Comparison of ENCODE assay signal across 13 cellular contexts in the genomic region with DNA sequence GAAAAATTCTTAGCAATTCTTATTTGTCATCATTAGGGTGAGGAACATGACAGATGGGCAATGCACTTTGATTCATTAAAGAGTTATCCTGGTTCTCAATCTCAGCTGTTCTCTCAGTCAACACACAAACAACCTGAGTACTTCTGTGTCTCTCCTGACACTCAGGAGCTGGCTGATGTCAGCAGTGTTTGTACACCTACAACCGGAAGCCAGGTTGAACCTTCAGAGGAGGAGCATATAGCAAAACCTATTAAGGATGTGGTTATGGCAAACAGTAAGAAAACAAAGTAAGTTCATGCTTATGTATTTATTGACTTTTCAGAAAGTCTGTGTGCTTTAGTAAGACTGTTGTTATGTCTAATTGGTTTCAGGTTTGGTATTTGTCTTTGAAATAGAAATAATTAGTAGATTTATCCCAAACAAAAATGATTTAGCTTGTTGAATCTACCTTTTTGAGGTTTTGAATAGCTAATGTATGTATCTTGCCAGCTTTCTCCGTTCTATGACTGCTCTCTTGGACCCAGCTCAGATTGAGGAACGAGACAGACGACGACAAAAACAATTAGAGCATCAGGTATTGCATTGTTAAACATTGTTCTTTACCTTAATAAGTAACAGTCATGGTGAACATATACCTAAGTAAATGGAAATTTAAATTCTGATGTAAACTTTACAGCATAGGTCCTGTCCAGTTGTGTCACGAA. TPM values are rescaled to one million over a fixed set of nuclear protein-coding genes. Genes with fewer than 3 reads are reported as not detected.
DNase-seq lines count a peak whose midpoint lies in the region; ATAC-seq lines count a peak whose summit lies in the region.
"Had no signal": no experiment of that assay in that cellular context is flagged by ENCODE, and none has a peak within 500 bp of the region (broad histone marks: within the 10 kb centered on the region; RNA-seq: fewer than 3 reads in every experiment).

No MANE protein-coding gene starts in this region.

- H3K4me3 Mint-ChIP-seq in activated naive CD8-positive, alpha-beta T cell treated with anti-CD3 and anti-CD28 coated beads, Interleukin-2, amount 10 ng/mL, durations not matched to agents 7 days and 5 days = peak overlapping the region; percentile 48
- H3K4me3 Mint-ChIP-seq: dendritic cell treated with granulocyte-macrophage colony-stimulating factor and Interleukin-4, amounts not matched to agents 40 ng/mL and 50 ng/mL, for 4 days; stimulated activated memory B cell treated with anti-CD40 and anti-IgM and Interleukin-4, amounts not matched to agents 10 μg/mL and 1 μg/mL and 100 μg/mL, for 72 hours had no signal

- peaks cover 26% of the 10 kb centered on the region for H3K4me1 Mint-ChIP-seq in activated naive CD8-positive, alpha-beta T cell treated with anti-CD3 and anti-CD28 coated beads, Interleukin-2, amount 10 ng/mL, durations not matched to agents 7 days and 5 days

- peaks cover 10% of the 10 kb centered on the region for H3K9me3 Mint-ChIP-seq in activated naive CD8-positive, alpha-beta T cell treated with anti-CD3 and anti-CD28 coated beads, Interleukin-2, amount 10 ng/mL, durations not matched to agents 7 days and 5 days
- H3K9me3 Mint-ChIP-seq: dendritic cell treated with granulocyte-macrophage colony-stimulating factor and Interleukin-4, amounts not matched to agents 40 ng/mL and 50 ng/mL, for 4 days; stimulated activated memory B cell treated with anti-CD40 and anti-IgM and Interleukin-4, amounts not matched to agents 10 μg/mL and 1 μg/mL and 100 μg/mL, for 72 hours had no signal

- peak; percentile 100 for ATAC-seq in activated naive CD8-positive, alpha-beta T cell treated with anti-CD3 and anti-CD28 coated beads, Interleukin-2, amount 10 ng/mL, durations not matched to agents 7 days and 5 days (ENCODE audit: low read depth)
- ATAC-seq in HG03159 (IDR thresholded peaks at IDR 0.05; ENCODE audit: unreplicated experiment) (no peak), GM19035 (IDR thresholded peaks at IDR 0.05; ENCODE audit: unreplicated experiment) (no peak)
- ATAC-seq: stimulated activated memory B cell treated with anti-CD40 and anti-IgM and Interleukin-4, amounts not matched to agents 10 μg/mL and 1 μg/mL and 100 μg/mL, for 72 hours had no signal

- peaks cover 44% of the 10 kb centered on the region for H3K36me3 Mint-ChIP-seq in activated naive CD8-positive, alpha-beta T cell treated with anti-CD3 and anti-CD28 coated beads, Interleukin-2, amount 10 ng/mL, durations not matched to agents 7 days and 5 days

- H3K27ac Mint-ChIP-seq in activated naive CD8-positive, alpha-beta T cell treated with anti-CD3 and anti-CD28 coated beads, Interleukin-2, amount 10 ng/mL, durations not matched to agents 7 days and 5 days = peak overlapping the region; percentile 91
- H3K27ac Mint-ChIP-seq: dendritic cell treated with granulocyte-macrophage colony-stimulating factor and Interleukin-4, amounts not matched to agents 40 ng/mL and 50 ng/mL, for 4 days; stimulated activated memory B cell treated with anti-CD40 and anti-IgM and Interleukin-4, amounts not matched to agents 10 μg/mL and 1 μg/mL and 100 μg/mL, for 72 hours had no signal

- no peaks in the 10 kb centered on the region for H3K27me3 Mint-ChIP-seq in activated naive CD8-positive, alpha-beta T cell treated with anti-CD3 and anti-CD28 coated beads, Interleukin-2, amount 10 ng/mL, durations not matched to agents 7 days and 5 days
- H3K27me3 Mint-ChIP-seq: dendritic cell treated with granulocyte-macrophage colony-stimulating factor and Interleukin-4, amounts not matched to agents 40 ng/mL and 50 ng/mL, for 4 days; stimulated activated memory B cell treated with anti-CD40 and anti-IgM and Interleukin-4, amounts not matched to agents 10 μg/mL and 1 μg/mL and 100 μg/mL, for 72 hours had no signal

- DNase-seq in activated CD4-positive, alpha-beta T cell treated with anti-CD3 and anti-CD28 coated beads for 1 hour = peak; percentile 26
- no peak for DNase-seq in activated CD4-positive, alpha-beta T cell treated with anti-CD3 and anti-CD28 coated beads, Interleukin-2, amount 50 U/mL, for 48 hours
- DNase-seq in activated CD4-positive, alpha-beta T cell treated with anti-CD3 and anti-CD28 coated beads for 4 hours = peak; percentile 38 to 55
- DNase-seq in activated naive CD8-positive, alpha-beta T cell treated with anti-CD3 and anti-CD28 coated beads, Interleukin-2, amount 10 ng/mL, durations not matched to agents 7 days and 5 days = no peak
- peak in 5 of 6 experiments; percentile 48 to 80 (median 72) for DNase-seq in stimulated activated naive CD4-positive, alpha-beta T cell (lab: John Stamatoyannopoulos, UW)
- no peak for DNase-seq in 8988T
- DNase-seq: foreskin fibroblast, kidney, SK-N-SH had no signal

- POLR2A ChIA-PET in activated naive CD8-positive, alpha-beta T cell treated with anti-CD3 and anti-CD28 coated beads, Interleukin-2, amount 10 ng/mL, durations not matched to agents 7 days and 5 days (lab: Charles Lee) = interaction anchor here (0.6 to 1.4 kb wide), 4 partner anchors 14 to 635 kb away, joined by 3 to 11 read pairs (median 4); a partner anchor contains a TSS

RNA-seq across cellular contexts. Expression of a gene that starts 36.6 kb away (rescaled TPM):
- total RNA-seq in activated naive CD8-positive, alpha-beta T cell treated with anti-CD3 and anti-CD28 coated beads, Interleukin-2, amount 10 ng/mL, durations not matched to agents 7 days and 5 days = 10 to 100 TPM; 55.3 to 58.9 TPM

Comparison
In these comparisons a context has a peak if more than half of its experiments do, and no peak if none do; other contexts are left out.
1. DNase-seq: peak in activated CD4-positive, alpha-beta T cell treated with anti-CD3 and anti-CD28 coated beads for 1 hour (single experiment), activated CD4-positive, alpha-beta T cell treated with anti-CD3 and anti-CD28 coated beads for 4 hours (2 of 2) and stimulated activated naive CD4-positive, alpha-beta T cell (5 of 6); none in activated CD4-positive, alpha-beta T cell treated with anti-CD3 and anti-CD28 coated beads, Interleukin-2, amount 50 U/mL, for 48 hours (0 of 2), activated naive CD8-positive, alpha-beta T cell treated with anti-CD3 and anti-CD28 coated beads, Interleukin-2, amount 10 ng/mL, durations not matched to agents 7 days and 5 days (single experiment) and 8988T (single experiment).